Comparison of ENCODE assay signal across 25 cellular contexts in genomic region chr5:107447587-107447986, GRCh38.
DNase-seq lines count a peak whose midpoint lies in the region; ATAC-seq, FAIRE-seq and TF ChIP-seq lines count a peak whose summit lies in the region.
"Had no signal": no experiment of that assay in that cellular context is flagged by ENCODE, and none has a peak within 500 bp of the region (broad histone marks: within the 10 kb centered on the region; RNA-seq: fewer than 3 reads in every experiment).

No MANE protein-coding gene starts in this region.

- H3K4me3 ChIP-seq in HEK293 (ENCODE audit: low read depth, low read length) (no peak overlapping the region), OCI-LY7 (ENCODE audit: low read depth, low read length, poor library complexity, severe bottlenecking) (no peak overlapping the region), K562 (no peak overlapping the region), left ventricle myocardium inferior (no peak overlapping the region)
- H3K4me3 ChIP-seq: A549; BLaER1 treated with 17β-estradiol and CSF1 and Interleukin-3, amounts not matched to agents 10 nM and 100 nM; GM12878; GM23338 had no signal

- peak overlapping the region; percentile 60 for H2AFZ ChIP-seq in OCI-LY7 (ENCODE audit: low read length)
- H2AFZ ChIP-seq in K562 (ENCODE audit: low read depth, low read length): no peak overlapping the region
- H2AFZ ChIP-seq: GM23338 had no signal

- H3K9me3 ChIP-seq in HEK293 (ENCODE audit: control insufficient read depth, insufficient read depth, low read depth, low read length) (no peaks in the 10 kb centered on the region), OCI-LY7 (ENCODE audit: low read length) (0 out of 2 replicates have a peak, but pooled peaks cover 4% of the 10 kb centered on the region), K562 (replicated peaks; ENCODE audit: control insufficient read depth, insufficient read depth, low read depth, low read length) (no peaks in the 10 kb centered on the region), left ventricle myocardium inferior (replicated peaks) (no peaks in the 10 kb centered on the region)
- H3K9me3 ChIP-seq: A549; BE2C; BLaER1 treated with 17β-estradiol and CSF1 and Interleukin-3, amounts not matched to agents 10 nM and 100 nM had no signal

- peaks cover 5% of the 10 kb centered on the region; the same call in 1 of the 2 replicates for H3K4me1 ChIP-seq in HEK293 (ENCODE audit: control insufficient read depth, insufficient read depth, low read length)
- H3K4me1 ChIP-seq in OCI-LY7 (ENCODE audit: insufficient read depth, low read length, poor library complexity, severe bottlenecking): peaks cover 39% of the 10 kb centered on the region
- H3K4me1 ChIP-seq in K562 (replicated peaks in 1 of 2; ENCODE audit: control insufficient read depth in 2 of 2, insufficient read depth in 2 of 2, low read length in 2 of 2): no peaks in the 10 kb centered on the region
- peaks cover 19% of the 10 kb centered on the region for H3K4me1 ChIP-seq in left ventricle myocardium inferior

- H3K9me1 ChIP-seq in K562 (ENCODE audit: control insufficient read depth, insufficient read depth, low read length): no peaks in the 10 kb centered on the region

- no peak for TF ChIP-seq EP300 in K562 (IDR thresholded peaks at IDR 0.05; ENCODE audit: low read length)

- 0% methylated on average over 6 of the region's 6 CpGs for WGBS in K562 (ENCODE audit: insufficient coverage, low coverage, missing lambda C conversion rate)

- intact Hi-C loops in OCI-LY7 (cut with micrococcal nuclease; ENCODE audit: unreplicated experiment) (loop anchor here (5.0 kb wide), 1 partner anchor 65 kb away; no protein-coding TSS in a partner anchor), K562 (cut with micrococcal nuclease) (no loop called here), left ventricle myocardium inferior (cut with micrococcal nuclease) (no loop called here)

- POLR2A ChIA-PET in HEK293 (lab: Yijun Ruan, JAX) (no interaction called here), OCI-LY7 (lab: Charles Lee) (interaction anchor here (0.7 to 2.4 kb wide), 8 partner anchors 9 to 65 kb away, joined by 3 to 13 read pairs (median 5); no protein-coding TSS in a partner anchor), K562 (lab: Yijun Ruan, JAX) (no interaction called here)

- CTCF ChIA-PET in HEK293 (lab: Yijun Ruan, JAX): no interaction called here
- CTCF ChIA-PET in OCI-LY7 (lab: Charles Lee; ENCODE audit: unreplicated experiment): no interaction called here
- CTCF ChIA-PET in K562 (lab: Yijun Ruan, JAX; ENCODE audit: low intra/inter-chr PET ratio): no interaction called here

- H3K9ac ChIP-seq in K562 (ENCODE audit: insufficient read depth in 1 of 2, low read depth in 2 of 2, low read length in 2 of 2): no peak overlapping the region
- H3K9ac ChIP-seq: BLaER1 treated with 17β-estradiol and CSF1 and Interleukin-3, amounts not matched to agents 10 nM and 100 nM had no signal

- H3K36me3 ChIP-seq in HEK293 (ENCODE audit: control insufficient read depth in 2 of 2, insufficient read depth in 1 of 2, low read length in 2 of 2): no peaks in the 10 kb centered on the region
- no peaks in the 10 kb centered on the region; the same call in 1 of the 2 replicates for H3K36me3 ChIP-seq in OCI-LY7 (ENCODE audit: insufficient read depth, low read length)
- H3K36me3 ChIP-seq in K562 (ENCODE audit: control insufficient read depth, insufficient read depth, low read length): no peaks in the 10 kb centered on the region
- H3K36me3 ChIP-seq in left ventricle myocardium inferior: no peaks in the 10 kb centered on the region
- H3K36me3 ChIP-seq: BE2C; BLaER1 treated with 17β-estradiol and CSF1 and Interleukin-3, amounts not matched to agents 10 nM and 100 nM had no signal

- no peaks in the 10 kb centered on the region for H3K27me3 ChIP-seq in K562 (ENCODE audit: control insufficient read depth in 2 of 2, insufficient read depth in 2 of 2, low read length in 2 of 2)
- H3K27me3 ChIP-seq in left ventricle myocardium inferior (ENCODE audit: low read depth): no peaks in the 10 kb centered on the region
- H3K27me3 ChIP-seq: BE2C; BLaER1 treated with 17β-estradiol and CSF1 and Interleukin-3, amounts not matched to agents 10 nM and 100 nM had no signal

- no peak for TF ChIP-seq RAD21 in K562 (CRISPR knock-in tag; conservative IDR thresholded peaks at IDR 0.05 in 1 of 2, IDR thresholded peaks at IDR 0.05 in 1 of 2)

- H3K4me3 Mint-ChIP-seq in nephron progenitor cell: no peak overlapping the region
- H3K4me3 Mint-ChIP-seq: CD14-positive monocyte; CD4-positive, alpha-beta T cell; GM23338; H9; HFFc6 had no signal

- no peak for FAIRE-seq in K562 (lab: Jason Lieb, UNC)
- FAIRE-seq: A549, G401.6, GM12878, GM19239 had no signal

- H3K27ac ChIP-seq in HEK293 (ENCODE audit: extremely low read depth, low read depth, low read length) (no peak overlapping the region), OCI-LY7 (ENCODE audit: low read depth, low read length, poor library complexity, severe bottlenecking) (no peak overlapping the region), K562 (ENCODE audit: extremely low read depth, low read depth, low read length) (no peak overlapping the region), left ventricle myocardium inferior (replicated peaks) (no peak overlapping the region)
- H3K27ac ChIP-seq: A549; BLaER1 treated with 17β-estradiol and CSF1 and Interleukin-3, amounts not matched to agents 10 nM and 100 nM had no signal

- peak overlapping the region; percentile 52 for H3K27ac Mint-ChIP-seq in nephron progenitor cell
- H3K27ac Mint-ChIP-seq: CD4-positive, alpha-beta T cell; GM23338; HFFc6 had no signal

- H3K4me2 ChIP-seq in OCI-LY7 (ENCODE audit: low read length): peak overlapping the region; percentile 12; the same call in 1 of the 2 replicates
- no peak overlapping the region for H3K4me2 ChIP-seq in K562 (ENCODE audit: insufficient read depth, low read length)
- H3K4me2 ChIP-seq: A549; BLaER1 treated with 17β-estradiol and CSF1 and Interleukin-3, amounts not matched to agents 10 nM and 100 nM; GM23338 had no signal

- peaks cover 5% of the 10 kb centered on the region for H3K9me3 Mint-ChIP-seq in nephron progenitor cell
- H3K9me3 Mint-ChIP-seq: CD14-positive monocyte; CD4-positive, alpha-beta T cell; CD8-positive, alpha-beta memory T cell; GM23338 had no signal

- no peak for TF ChIP-seq CTCF in HEK293 (tag by site-specific recombination; IDR thresholded peaks at IDR 0.05)
- no peak for TF ChIP-seq CTCF in OCI-LY7 (conservative IDR thresholded peaks at IDR 0.05; ENCODE audit: low read length)
- TF ChIP-seq CTCF in K562 (IDR thresholded peaks at IDR 0.05 in 2 of 3, conservative IDR thresholded peaks at IDR 0.05 in 1 of 3; ENCODE audit: insufficient read depth in 2 of 3, low read depth in 1 of 3, low read length in 3 of 3): no peak
- no peak for TF ChIP-seq CTCF in nephron progenitor cell (IDR thresholded peaks at IDR 0.05)
- TF ChIP-seq CTCF in left ventricle myocardium inferior (IDR thresholded peaks at IDR 0.05; ENCODE audit: borderline replicate concordance): no peak

- DNase-seq in OCI-LY7 (ENCODE audit: low spot score): no peak
- no peak for DNase-seq in K562 (ENCODE audit: extremely low read depth in 1 of 4, low spot score in 3 of 4)
- DNase-seq in nephron progenitor cell: no peak
- DNase-seq in left ventricle myocardium inferior: no peak
- DNase-seq in activated CD4-positive, alpha-beta T cell treated with anti-CD3 and anti-CD28 coated beads for 1 hour: no peak
- no peak for DNase-seq in NCI-H1048 (lab: John Stamatoyannopoulos, UW)
- DNase-seq: 8988T; ACHN; AML-193; BE2C; CD4-positive, alpha-beta T cell; CD8-positive, alpha-beta memory T cell; DND-41; H9; HFFc6 had no signal

- H3K79me2 ChIP-seq in OCI-LY7 (ENCODE audit: insufficient read depth, low read depth, low read length) (no peaks in the 10 kb centered on the region), K562 (ENCODE audit: control insufficient read depth, insufficient read depth, low read length) (no peaks in the 10 kb centered on the region)

- BruUV-seq in OCI-LY7 (replicated peaks; lab: Mats Ljungman, UMichigan) (no TSS peak), K562 (replicated peaks; lab: Mats Ljungman, UMichigan) (no TSS peak)

- no peaks in the 10 kb centered on the region for H3K36me3 Mint-ChIP-seq in nephron progenitor cell (ENCODE audit: low read depth)
- H3K36me3 Mint-ChIP-seq: CD14-positive monocyte had no signal

- ATAC-seq in K562 (no peak), HG02970 (IDR thresholded peaks at IDR 0.05; ENCODE audit: low FRiP score, unreplicated experiment) (no peak)
- ATAC-seq: GM12878, GM23338, HCT116 had no signal

- H4K20me1 ChIP-seq in OCI-LY7 (ENCODE audit: insufficient read depth, low read length) (no peaks in the 10 kb centered on the region), K562 (replicated peaks; ENCODE audit: control insufficient read depth, insufficient read depth, low read length) (no peaks in the 10 kb centered on the region)
- H4K20me1 ChIP-seq: BLaER1 treated with 17β-estradiol and CSF1 and Interleukin-3, amounts not matched to agents 10 nM and 100 nM had no signal

- in situ Hi-C loops in K562 (cut with MboI): no loop called here

- H3K27me3 Mint-ChIP-seq in nephron progenitor cell (ENCODE audit: low read depth, poor library complexity): peaks cover 3% of the 10 kb centered on the region

- H3K9me2 ChIP-seq in OCI-LY7 (ENCODE audit: insufficient read depth, low read length): no peaks in the 10 kb centered on the region

- no peak for TF ChIP-seq POLR2A in K562 (conservative IDR thresholded peaks at IDR 0.05)

- H3K4me1 Mint-ChIP-seq in nephron progenitor cell: peaks cover 34% of the 10 kb centered on the region

TF ChIP-seq in HEK293, 187 proteins besides CTCF, POLR2A, EP300 and RAD21 (continues in another document):
- TF ChIP-seq ZFP3 (tag by site-specific recombination; IDR thresholded peaks at IDR 0.05; ENCODE audit: low read depth) (no peak), ZNF48 (tag by site-specific recombination; IDR thresholded peaks at IDR 0.05) (no peak), SCRT2 (tag by site-specific recombination; IDR thresholded peaks at IDR 0.05) (no peak), HOXC10 (CRISPR knock-in tag; IDR thresholded peaks at IDR 0.05) (no peak), ZNF175 (tag by site-specific recombination; IDR thresholded peaks at IDR 0.05) (no peak)

TF ChIP-seq in K562, 482 proteins besides CTCF, POLR2A, EP300 and RAD21 (continues in another document):
- no peak for TF ChIP-seq LCOR (CRISPR knock-in tag; IDR thresholded peaks at IDR 0.05)

Comparison
In these comparisons a context has a peak if more than half of its experiments do, and no peak if none do; other contexts are left out.
1. Of the 44 proteins assayed by ChIP-seq in both K562 and HEK293: peak only in K562: none; only in HEK293: none; in both: PRDM10; in neither: 43.